ENCODE assay signal across 1 cellular context in genomic region chr14:85530626-85531025, GRCh38.
TF ChIP-seq lines count a peak whose summit lies in the region.

No MANE protein-coding gene starts in this region.

TF ChIP-seq in A549, 52 proteins besides CTCF, POLR2A, EP300 and RAD21 (continued from another document):
- no peak for TF ChIP-seq HMGXB4 (CRISPR knock-in tag; IDR thresholded peaks at IDR 0.05; ENCODE audit: borderline replicate concordance)
- no peak for TF ChIP-seq HOXA7 (CRISPR knock-in tag; IDR thresholded peaks at IDR 0.05)
- TF ChIP-seq HOXB5 (CRISPR knock-in tag; IDR thresholded peaks at IDR 0.05) = no peak
- TF ChIP-seq CHD2 (IDR thresholded peaks at IDR 0.05; ENCODE audit: low read length, partially characterized antibody) = no peak
- TF ChIP-seq FOXS1 (CRISPR knock-in tag; IDR thresholded peaks at IDR 0.05) = no peak
- TF ChIP-seq JUNB (IDR thresholded peaks at IDR 0.05) = no peak
- no peak for TF ChIP-seq GATA3 (IDR thresholded peaks at IDR 0.05; ENCODE audit: borderline replicate concordance)
- TF ChIP-seq CEBPB (IDR thresholded peaks at IDR 0.05) = no peak
TF ChIP-seq in A549: peak in this region for 0.
